In genomic region chr18:59620381-59620780, GRCh38 we compare ENCODE assay signal across 26 cellular contexts.
"Had no signal": no experiment of that assay in that cellular context is flagged by ENCODE, and none has a peak within 500 bp of the region (broad histone marks: within the 10 kb centered on the region; RNA-seq: fewer than 3 reads in every experiment).

No MANE protein-coding gene starts in this region.

- H3K27me3 ChIP-seq: brain microvascular endothelial cell, neural progenitor cell, right atrium auricular region, upper lobe of left lung, vagina had no signal

- H3K36me3 ChIP-seq: brain microvascular endothelial cell, gastrocnemius medialis, neural progenitor cell, right atrium auricular region, upper lobe of left lung, vagina had no signal

- H2AFZ ChIP-seq: parathyroid adenoma had no signal

- H3K27ac ChIP-seq: brain microvascular endothelial cell, gastrocnemius medialis, neural progenitor cell, parathyroid adenoma, psoas muscle, right atrium auricular region, upper lobe of left lung, vagina had no signal

- H3K4me2 ChIP-seq: neural progenitor cell had no signal

- H3K9me3 ChIP-seq: gastrocnemius medialis, psoas muscle, right atrium auricular region, upper lobe of left lung, vagina had no signal

- H3K9ac ChIP-seq: neural progenitor cell, parathyroid adenoma had no signal

- H3K79me2 ChIP-seq: parathyroid adenoma had no signal

- H3K4me3 ChIP-seq: gastrocnemius medialis, neural progenitor cell, psoas muscle, right atrium auricular region, upper lobe of left lung, vagina had no signal

- H3K4me1 ChIP-seq: gastrocnemius medialis, psoas muscle, right atrium auricular region, upper lobe of left lung had no signal

- FAIRE-seq: astrocyte had no signal

- DNase-seq: activated CD4-positive, alpha-beta memory T cell treated with anti-CD3 and anti-CD28 coated beads, Interleukin-2, amount 10 ng/mL, durations not matched to agents 7 days and 5 days; activated CD4-positive, alpha-beta T cell treated with anti-CD3 and anti-CD28 coated beads, Interleukin-2, amount 10 ng/mL, durations not matched to agents 24 days and 14 days; activated CD4-positive, CD25-positive, alpha-beta regulatory T cell treated with anti-CD3 and anti-CD28 coated beads, Interleukin-2, amount 50 U/mL, for 72 hours; activated gamma-delta T cell treated with Interleukin-2 at 50 U/mL for 16 hours; activated naive CD4-positive, alpha-beta T cell treated with anti-CD3 and anti-CD28 coated beads, Interleukin-2, amount 50 U/mL, for 16 hours; activated T-cell treated with anti-CD3 and anti-CD28 coated beads, Interleukin-2, amount 50 U/mL, for 4 hours; amniotic stem cell; brain microvascular endothelial cell; effector CD4-positive, alpha-beta T cell; gastrocnemius medialis; glutamatergic neuron; left cardiac atrium; left ventricle myocardium superior; naive thymus-derived CD8-positive, alpha-beta T cell; occipital lobe; psoas muscle; stimulated activated CD4-positive, alpha-beta T cell treated with anti-CD3 and anti-CD28 coated beads, Interleukin-2, amount 100 ng/mL, for 48 hours; stimulated activated naive CD8-positive, alpha-beta T cell treated with anti-CD3 and anti-CD28 coated beads, Interleukin-15, Interleukin-2, amounts not matched to agents 100 U/mL and 50 U/mL, for 24 hours; SW 1271; T1000; upper lobe of left lung had no signal
